1 cellular context compared by ENCODE assay signal in the genomic region with DNA sequence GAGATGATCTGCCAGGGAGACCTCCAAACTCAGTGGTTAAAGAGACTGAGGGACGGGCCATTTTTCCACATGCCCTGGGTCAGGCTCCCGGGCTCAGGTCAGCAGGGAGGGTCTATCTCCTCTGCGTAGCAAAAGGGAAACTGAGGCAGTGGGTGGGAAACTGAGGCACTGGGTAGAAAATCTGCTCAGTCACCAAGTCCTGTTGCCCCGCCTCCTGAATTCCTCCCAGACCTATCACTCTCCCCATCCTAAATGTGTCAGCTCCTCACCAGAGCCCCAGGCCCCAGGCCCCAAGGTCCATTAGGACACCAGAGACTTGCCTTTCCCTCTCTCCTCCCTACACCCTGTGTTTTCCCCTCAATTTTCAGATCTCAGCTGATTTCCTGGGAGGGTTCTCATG.
A peak's percentile ranks its signal among the peaks of the same experiment; 100 is the strongest.
TF ChIP-seq lines count a peak whose summit lies in the region.

No MANE protein-coding gene starts in this region.

TF ChIP-seq in K562, 482 proteins besides CTCF, POLR2A, EP300 and RAD21:
- TF ChIP-seq BCOR (IDR thresholded peaks at IDR 0.05) (peak; percentile 90), HMG20B (CRISPR knock-in tag; IDR thresholded peaks at IDR 0.05) (no peak)
TF ChIP-seq in K562: peak in this region for 1.
